Comparison of ENCODE assay signal across 8 cellular contexts in the genomic region with DNA sequence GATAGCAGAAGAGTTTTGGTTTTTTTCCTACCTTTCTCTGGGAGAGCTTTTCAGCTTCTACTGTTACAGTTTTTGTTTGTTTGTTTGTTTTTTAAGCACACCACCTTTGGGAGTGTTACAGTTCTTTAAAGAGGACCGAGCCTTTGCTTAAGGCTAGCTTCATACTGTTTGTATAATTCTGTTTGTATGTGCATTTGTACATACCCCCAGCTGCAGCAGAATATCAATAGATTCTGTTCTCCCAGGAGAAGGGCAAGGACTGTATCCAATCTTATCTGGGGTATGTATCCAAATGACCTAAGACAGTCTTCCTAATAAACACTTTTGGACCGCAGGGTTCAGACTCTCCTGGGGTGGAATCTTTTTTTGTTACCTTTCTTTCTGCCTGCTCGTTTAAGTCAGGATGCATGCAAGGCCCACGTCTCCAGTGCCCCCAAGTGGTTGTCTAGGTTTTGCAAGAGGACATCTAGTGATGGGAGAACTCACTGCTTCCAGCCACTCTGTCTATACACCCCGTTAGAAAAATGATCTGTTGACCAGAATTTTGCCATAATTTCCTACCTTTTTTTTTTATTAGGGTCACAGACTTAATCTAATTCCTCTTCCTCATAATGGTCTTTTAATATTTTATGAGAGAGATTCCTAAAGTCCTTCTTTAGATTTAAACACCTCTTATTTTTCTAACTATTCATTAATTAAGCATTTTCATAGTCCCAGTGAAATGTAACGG. TPM values are rescaled to one million over a fixed set of nuclear protein-coding genes. Genes with fewer than 3 reads are reported as not detected.
DNase-seq lines count a peak whose midpoint lies in the region; ATAC-seq and TF ChIP-seq lines count a peak whose summit lies in the region.

No MANE protein-coding gene starts in this region.

- DNase-seq in ACHN (peak; percentile 84), NCI-H748 treated with DMSO at 0.1 percent for 48 hours (lab: John Stamatoyannopoulos, UW) (peak; percentile 57), dorsolateral prefrontal cortex (peak in 9 of 10 donors; percentile 58 to 85 (median 69)), medulla oblongata (ENCODE audit: extremely low spot score) (peak; percentile 90)
- DNase-seq in activated CD4-positive, alpha-beta T cell treated with anti-CD3 and anti-CD28 coated beads, Interleukin-2, amount 50 U/mL, for 4 hours, result peak; percentile 62 to 63
- peak; percentile 38 for DNase-seq in stimulated activated CD8-positive, alpha-beta memory T cell treated with anti-CD3 and anti-CD28 coated beads, Interleukin-7, amount 100 ng/mL, for 24 hours (ENCODE audit: low read depth)

- TF ChIP-seq CTCF in dorsolateral prefrontal cortex (IDR thresholded peaks at IDR 0.05 in 54 of 56, conservative IDR thresholded peaks at IDR 0.05 in 2 of 56; ENCODE audit: low read depth in 1 of 56, partially characterized antibody in 56 of 56), result peak in 55 of 56 donors; percentile 41 to 85 (median 75)

- in situ Hi-C loops in ACHN (cut with HindIII; ENCODE audit: low pct_ligation_motif_present, low pct_unique_long_range_greater_than_20kb, low sequenced_read_pairs), result no loop called here

- H3K27me3 ChIP-seq in dorsolateral prefrontal cortex, result no peaks in the 10 kb centered on the region

- intact Hi-C loops in dorsolateral prefrontal cortex (cut with DNase I), result no loop called here

- ATAC-seq in GM18511 (IDR thresholded peaks at IDR 0.05; ENCODE audit: unreplicated experiment) (peak; percentile 75), HG03354 (IDR thresholded peaks at IDR 0.05; ENCODE audit: poor library complexity, severe bottlenecking, unreplicated experiment) (peak; percentile 81)

- no peak overlapping the region for H3K4me3 ChIP-seq in dorsolateral prefrontal cortex

- peak overlapping the region in 10 of 59 donors; percentile 5 to 40 (median 12) for H3K27ac ChIP-seq in dorsolateral prefrontal cortex

RNA-seq across cellular contexts. Expression of a gene that starts 23.9 kb away (rescaled TPM):
- total RNA-seq in dorsolateral prefrontal cortex, result 10 to 100 TPM; 20.9 to 56.9 (median 34.7) TPM

Comparison
In these comparisons a context has a peak if more than half of its experiments do, and no peak if none do; other contexts are left out.
1. DNase-seq: peak in every context shown above with its lines; median percentile 90 in medulla oblongata; 84 in ACHN; 69 in dorsolateral prefrontal cortex; 62 in activated CD4-positive, alpha-beta T cell treated with anti-CD3 and anti-CD28 coated beads, Interleukin-2, amount 50 U/mL, for 4 hours; 57 in NCI-H748 treated with DMSO at 0.1 percent for 48 hours; 38 in stimulated activated CD8-positive, alpha-beta memory T cell treated with anti-CD3 and anti-CD28 coated beads, Interleukin-7, amount 100 ng/mL, for 24 hours.